Comparison of ENCODE assay signal across 21 cellular contexts in the genomic region with DNA sequence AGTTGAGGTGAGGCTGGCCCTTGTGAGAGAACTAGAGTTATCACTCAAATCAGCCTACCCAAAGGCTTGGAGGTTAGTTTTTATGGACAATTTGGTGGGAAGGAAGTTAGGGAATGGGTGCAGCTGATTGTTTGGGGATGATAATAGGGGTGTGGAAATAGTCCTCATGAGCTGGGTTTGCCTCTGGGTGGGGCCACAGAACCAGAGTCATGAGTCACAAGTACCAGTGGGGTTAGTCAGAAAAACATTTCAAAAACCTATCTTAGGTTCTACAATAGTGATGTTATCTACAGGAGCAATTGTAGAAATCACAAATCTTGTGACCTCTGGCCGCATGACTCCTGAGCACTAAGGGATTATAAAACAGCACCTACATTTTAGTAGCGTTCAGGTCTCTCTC.
DNase-seq lines count a peak whose midpoint lies in the region; ATAC-seq, FAIRE-seq and TF ChIP-seq lines count a peak whose summit lies in the region.
"Had no signal": no experiment of that assay in that cellular context is flagged by ENCODE, and none has a peak within 500 bp of the region (broad histone marks: within the 10 kb centered on the region; RNA-seq: fewer than 3 reads in every experiment).

No MANE protein-coding gene starts in this region.

- H3K79me2 ChIP-seq in fibroblast of lung (ENCODE audit: control insufficient read depth, insufficient read depth, low read length) = no peaks in the 10 kb centered on the region
- H3K79me2 ChIP-seq: parathyroid adenoma had no signal

- H2AFZ ChIP-seq in fibroblast of lung (ENCODE audit: low read length) = no peak overlapping the region
- H2AFZ ChIP-seq: parathyroid adenoma had no signal

- 81 to 88% (median 87%) methylated on average over 2 of the region's 2 CpGs for whole genome bisulfite sequencing in ovary, 3 donors

- ATAC-seq in activated CD4-positive, CD25-positive, alpha-beta regulatory T cell treated with anti-CD3 and anti-CD28 coated beads, Interleukin-2, amount 50 U/mL, for 24 hours = no peak
- ATAC-seq: activated T-cell treated with anti-CD3 and anti-CD28 coated beads, Interleukin-2, amount 50 U/mL, for 72 hours; left colon; natural killer cell had no signal

- no peaks in the 10 kb centered on the region for H3K4me1 ChIP-seq in adipocyte (ENCODE audit: control insufficient read depth, insufficient read depth, low read length)
- no peaks in the 10 kb centered on the region for H3K4me1 ChIP-seq in fibroblast of lung (ENCODE audit: control insufficient read depth, extremely low read depth, insufficient read depth, low read length)
- H3K4me1 ChIP-seq in ovary (ENCODE audit: insufficient read depth) = no peaks in the 10 kb centered on the region
- H3K4me1 ChIP-seq: colonic mucosa, parathyroid adenoma, sigmoid colon had no signal

- peak; percentile 36 for FAIRE-seq in H54 (lab: Jason Lieb, UNC)

- H3K9ac ChIP-seq in adipocyte (ENCODE audit: low read length) (no peak overlapping the region), fibroblast of lung (ENCODE audit: insufficient read depth, low read length) (no peak overlapping the region)
- H3K9ac ChIP-seq: parathyroid adenoma had no signal

- peaks cover 24% of the 10 kb centered on the region for H3K4me1 Mint-ChIP-seq in progenitor cell of endocrine pancreas (ENCODE audit: low read depth)
- H3K4me1 Mint-ChIP-seq: activated naive CD4-positive, alpha-beta T cell treated with anti-CD3 and anti-CD28 coated beads, Interleukin-2, amount 50 U/mL, for 24 hours; natural killer cell had no signal

- no peak for TF ChIP-seq EP300 in ovary (IDR thresholded peaks at IDR 0.05)

- H3K4me2 ChIP-seq in fibroblast of lung (ENCODE audit: extremely low read depth, insufficient read depth, low read length) = no peak overlapping the region

- peaks cover 21% of the 10 kb centered on the region for H3K9me3 Mint-ChIP-seq in progenitor cell of endocrine pancreas (ENCODE audit: low read depth)

- H4K20me1 ChIP-seq in fibroblast of lung (ENCODE audit: control insufficient read depth, extremely low read depth, insufficient read depth, low read length) = no peaks in the 10 kb centered on the region

- intact Hi-C loops in ovary (cut with DNase I) = no loop called here

- H3K27me3 Mint-ChIP-seq in progenitor cell of endocrine pancreas = no peaks in the 10 kb centered on the region
- H3K27me3 Mint-ChIP-seq: activated naive CD4-positive, alpha-beta T cell treated with anti-CD3 and anti-CD28 coated beads, Interleukin-2, amount 50 U/mL, for 24 hours had no signal

- no peak for DNase-seq in H54 (ENCODE audit: insufficient read length, low spot score)
- DNase-seq in adipocyte (ENCODE audit: low read depth) = peak; percentile 38
- DNase-seq in fibroblast of lung (ENCODE audit: low read depth in 2 of 2) = peak; percentile 52 to 69
- no peak for DNase-seq in progenitor cell of endocrine pancreas (ENCODE audit: low spot score, unreplicated experiment)
- no peak for DNase-seq in activated CD4-positive, alpha-beta T cell treated with anti-CD3 and anti-CD28 coated beads for 1 hour
- no peak for DNase-seq in ovary
- no peak for DNase-seq in HCEC 1CT
- DNase-seq: activated T-cell treated with anti-CD3 and anti-CD28 coated beads, Interleukin-2, amount 50 U/mL, for 72 hours; colonic mucosa; DMS79 treated with DMSO at 0.1 percent for 48 hours; H9; left colon; natural killer cell; NCI-H524 treated with DMSO at 0.1 percent for 48 hours; sigmoid colon; stimulated activated CD4-positive, alpha-beta T cell treated with anti-CD3 and anti-CD28 coated beads, Interleukin-2, amount 100 ng/mL, for 24 hours; stimulated activated naive CD4-positive, alpha-beta T cell had no signal

- H3K27ac ChIP-seq in fibroblast of lung (ENCODE audit: insufficient read depth, low read length) (no peak overlapping the region), ovary (no peak overlapping the region)
- H3K27ac ChIP-seq: colonic mucosa, parathyroid adenoma, sigmoid colon had no signal

- H3K36me3 Mint-ChIP-seq in progenitor cell of endocrine pancreas (ENCODE audit: insufficient read depth) = peaks cover 11% of the 10 kb centered on the region
- H3K36me3 Mint-ChIP-seq: activated naive CD4-positive, alpha-beta T cell treated with anti-CD3 and anti-CD28 coated beads, Interleukin-2, amount 50 U/mL, for 24 hours; natural killer cell had no signal

- H3K27me3 ChIP-seq in adipocyte (replicated peaks; ENCODE audit: control insufficient read depth, insufficient read depth, low read length) (no peaks in the 10 kb centered on the region), fibroblast of lung (ENCODE audit: control insufficient read depth, insufficient read depth, low read length) (no peaks in the 10 kb centered on the region), ovary (no peaks in the 10 kb centered on the region)
- H3K27me3 ChIP-seq: colonic mucosa, sigmoid colon had no signal

- TF ChIP-seq POLR2A in H54 (IDR thresholded peaks at IDR 0.05; ENCODE audit: low read depth, low read length) (no peak), ovary (IDR thresholded peaks at IDR 0.05) (no peak)

- H3K4me3 ChIP-seq in adipocyte (ENCODE audit: low read length) (no peak overlapping the region), fibroblast of lung (replicated peaks in 1 of 4; ENCODE audit: control extremely low read depth in 1 of 4, insufficient read depth in 1 of 4, low read depth in 3 of 4, low read length in 4 of 4) (no peak overlapping the region), ovary (no peak overlapping the region)
- H3K4me3 ChIP-seq: colonic mucosa, sigmoid colon had no signal

- TF ChIP-seq CTCF in fibroblast of lung (conservative IDR thresholded peaks at IDR 0.05 in 1 of 2, IDR thresholded peaks at IDR 0.05 in 1 of 2; ENCODE audit: low read depth in 1 of 2, low read length in 2 of 2) (no peak), progenitor cell of endocrine pancreas (IDR thresholded peaks at IDR 0.05; ENCODE audit: unreplicated experiment) (no peak), ovary (IDR thresholded peaks at IDR 0.05) (no peak)

- no peak overlapping the region for H3K4me3 Mint-ChIP-seq in progenitor cell of endocrine pancreas (ENCODE audit: low read depth)
- H3K4me3 Mint-ChIP-seq: activated naive CD4-positive, alpha-beta T cell treated with anti-CD3 and anti-CD28 coated beads, Interleukin-2, amount 50 U/mL, for 24 hours; activated T-cell treated with anti-CD3 and anti-CD28 coated beads, Interleukin-2, amount 50 U/mL, for 72 hours; H9; mesothelial cell of epicardium; natural killer cell had no signal

- no peaks in the 10 kb centered on the region for H3K36me3 ChIP-seq in adipocyte (ENCODE audit: control insufficient read depth, insufficient read depth, low read length, severe bottlenecking)
- no peaks in the 10 kb centered on the region for H3K36me3 ChIP-seq in fibroblast of lung (ENCODE audit: control insufficient read depth, insufficient read depth, low read length)
- H3K36me3 ChIP-seq in ovary = no peaks in the 10 kb centered on the region
- H3K36me3 ChIP-seq: colonic mucosa, sigmoid colon had no signal

- H3K27ac Mint-ChIP-seq in progenitor cell of endocrine pancreas = peak overlapping the region; percentile 37
- H3K27ac Mint-ChIP-seq: activated naive CD4-positive, alpha-beta T cell treated with anti-CD3 and anti-CD28 coated beads, Interleukin-2, amount 50 U/mL, for 24 hours; activated T-cell treated with anti-CD3 and anti-CD28 coated beads, Interleukin-2, amount 50 U/mL, for 72 hours; mesothelial cell of epicardium; natural killer cell had no signal

- H3K9me3 ChIP-seq in adipocyte (ENCODE audit: control insufficient read depth, low read length) (no peaks in the 10 kb centered on the region), fibroblast of lung (ENCODE audit: control insufficient read depth, insufficient read depth, low read depth, low read length) (no peaks in the 10 kb centered on the region), ovary (no peaks in the 10 kb centered on the region)
- H3K9me3 ChIP-seq: colonic mucosa, sigmoid colon had no signal

Comparison
In these comparisons a context has a peak if more than half of its experiments do, and no peak if none do; other contexts are left out.
1. DNase-seq: peak in adipocyte (single experiment) and fibroblast of lung (2 of 2); none in H54 (single experiment), progenitor cell of endocrine pancreas (single experiment), activated CD4-positive, alpha-beta T cell treated with anti-CD3 and anti-CD28 coated beads for 1 hour (single experiment), ovary (0 of 5) and HCEC 1CT (single experiment).